ENCODE assay signal across 8 cellular contexts in genomic region chr1:83999316-83999819, GRCh38. TPM values are rescaled to one million over a fixed set of nuclear protein-coding genes. Genes with fewer than 3 reads are reported as not detected.
DNase-seq lines count a peak whose midpoint lies in the region; ATAC-seq and TF ChIP-seq lines count a peak whose summit lies in the region.

No MANE protein-coding gene starts in this region.

- H4K20me1 ChIP-seq in GM23338 (replicated peaks; ENCODE audit: insufficient read depth) = 0 out of 2 replicates have a peak, but pooled peaks cover 7% of the 10 kb centered on the region

- peak; percentile 89 for ATAC-seq in activated CD8-positive, alpha-beta memory T cell treated with anti-CD3 and anti-CD28 coated beads, Interleukin-2, amount 10 ng/mL, durations not matched to agents 7 days and 5 days
- peak; percentile 94 for ATAC-seq in GM23338

- no TSS peak for BruUV-seq in MCF 10A (replicated peaks; lab: Mats Ljungman, UMichigan)

- H3K27me3 ChIP-seq in GM23338 (ENCODE audit: insufficient read depth) (peaks cover 58% of the 10 kb centered on the region), Peyer's patch (no peaks in the 10 kb centered on the region), iPS-15b (ENCODE audit: control insufficient read depth, insufficient read depth, low read length) (peaks cover 58% of the 10 kb centered on the region)

- H3K9me2 ChIP-seq in GM23338 (ENCODE audit: insufficient read depth) = no peaks in the 10 kb centered on the region

- peak overlapping the region; percentile 83 for H3K4me2 ChIP-seq in GM23338

- H3K4me1 ChIP-seq in GM23338 (ENCODE audit: insufficient read depth) (peaks cover 10% of the 10 kb centered on the region; the same call in 1 of the 2 replicates), Peyer's patch (peaks cover 0 to 13% (median 2%) of the 10 kb centered on the region in 4 donors), iPS-15b (ENCODE audit: control insufficient read depth, insufficient read depth, low read length) (peaks cover 6% of the 10 kb centered on the region)

- intact Hi-C loops in MCF 10A (cut with micrococcal nuclease) = loop anchor here (2.0 to 10.0 kb wide), 2 partner anchors 123 to 435 kb away; no protein-coding TSS in a partner anchor

- no peak overlapping the region for H3K27ac ChIP-seq in GM23338 (ENCODE audit: low read depth)
- H3K27ac ChIP-seq in Peyer's patch = peak overlapping the region; percentile 47 to 73 (median 62)

- CTCF ChIA-PET in activated CD8-positive, alpha-beta memory T cell treated with anti-CD3 and anti-CD28 coated beads, Interleukin-2, amount 10 ng/mL, durations not matched to agents 7 days and 5 days (lab: Charles Lee) = interaction anchor here (0.7 to 1.4 kb wide), 2 partner anchors 10 to 144 kb away, joined by 3 to 4 read pairs; partner anchors contain the start of gene PRKACB
- CTCF ChIA-PET in MCF 10A (lab: Yijun Ruan, JAX) = interaction anchor here (0.6 to 1.7 kb wide), 3 partner anchors 64 to 117 kb away, joined by 3 to 6 read pairs (median 3); no protein-coding TSS in a partner anchor

- H3K9me3 ChIP-seq in Peyer's patch (no peaks in the 10 kb centered on the region), iPS-15b (ENCODE audit: control insufficient read depth, insufficient read depth, low read length) (no peaks in the 10 kb centered on the region)

- peak overlapping the region; percentile 95 for H2AFZ ChIP-seq in GM23338

- H3K4me1 Mint-ChIP-seq in activated CD8-positive, alpha-beta memory T cell treated with anti-CD3 and anti-CD28 coated beads, Interleukin-2, amount 10 ng/mL, durations not matched to agents 7 days and 5 days = peaks cover 18% of the 10 kb centered on the region
- H3K4me1 Mint-ChIP-seq in GM23338 = peaks cover 10% of the 10 kb centered on the region; the same call in 2 of the 3 replicates
- H3K4me1 Mint-ChIP-seq in MCF 10A (ENCODE audit: insufficient read depth, unreplicated experiment) = no peaks in the 10 kb centered on the region

- no peak for TF ChIP-seq POLR2A in Peyer's patch (IDR thresholded peaks at IDR 0.05)

- peaks cover 65% of the 10 kb centered on the region for H3K27me3 Mint-ChIP-seq in activated CD8-positive, alpha-beta memory T cell treated with anti-CD3 and anti-CD28 coated beads, Interleukin-2, amount 10 ng/mL, durations not matched to agents 7 days and 5 days
- peaks cover 31% of the 10 kb centered on the region for H3K27me3 Mint-ChIP-seq in GM23338 (ENCODE audit: insufficient read depth, low read depth, poor library complexity)
- H3K27me3 Mint-ChIP-seq in MCF 10A (ENCODE audit: insufficient read depth, unreplicated experiment) = no peaks in the 10 kb centered on the region

- no peaks in the 10 kb centered on the region; the same call in 1 of the 2 replicates for H3K79me2 ChIP-seq in GM23338 (replicated peaks; ENCODE audit: insufficient read depth)

- H3K4me3 ChIP-seq in GM23338 = peak overlapping the region; percentile 86
- H3K4me3 ChIP-seq in Jurkat, Clone E6-1 (ENCODE audit: low read length) = peak overlapping the region; percentile 40
- peak overlapping the region; percentile 61 to 78 (median 66) for H3K4me3 ChIP-seq in Peyer's patch
- peak overlapping the region; percentile 78 for H3K4me3 ChIP-seq in iPS-15b (ENCODE audit: low read depth, low read length)
- H3K4me3 ChIP-seq in retinal pigment epithelial cell (ENCODE audit: low read length) = peak overlapping the region; percentile 76

- H3K4me3 Mint-ChIP-seq in activated CD8-positive, alpha-beta memory T cell treated with anti-CD3 and anti-CD28 coated beads, Interleukin-2, amount 10 ng/mL, durations not matched to agents 7 days and 5 days = peak overlapping the region; percentile 75
- H3K4me3 Mint-ChIP-seq in GM23338 (peak overlapping the region; percentile 88), MCF 10A (ENCODE audit: unreplicated experiment) (peak overlapping the region; percentile 79)

- no peaks in the 10 kb centered on the region for H3F3A ChIP-seq in GM23338 (replicated peaks; ENCODE audit: low read depth)

- TF ChIP-seq CTCF in GM23338 (conservative IDR thresholded peaks at IDR 0.05; ENCODE audit: low read depth in 2 of 2) (no peak), Peyer's patch (IDR thresholded peaks at IDR 0.05) (no peak), MCF 10A (IDR thresholded peaks at IDR 0.05; ENCODE audit: unreplicated experiment) (no peak), retinal pigment epithelial cell (conservative IDR thresholded peaks at IDR 0.05; ENCODE audit: low read depth, low read length) (no peak)

- H3K36me3 ChIP-seq in GM23338 (ENCODE audit: insufficient read depth) (no peaks in the 10 kb centered on the region), Peyer's patch (no peaks in the 10 kb centered on the region), iPS-15b (ENCODE audit: control insufficient read depth, insufficient read depth, low read length) (no peaks in the 10 kb centered on the region)

- no peaks in the 10 kb centered on the region for H3K36me3 Mint-ChIP-seq in activated CD8-positive, alpha-beta memory T cell treated with anti-CD3 and anti-CD28 coated beads, Interleukin-2, amount 10 ng/mL, durations not matched to agents 7 days and 5 days
- H3K36me3 Mint-ChIP-seq in GM23338 (ENCODE audit: low read depth) = no peaks in the 10 kb centered on the region
- no peaks in the 10 kb centered on the region for H3K36me3 Mint-ChIP-seq in MCF 10A (ENCODE audit: insufficient read depth, unreplicated experiment)

- no peaks in the 10 kb centered on the region for H3K9me3 Mint-ChIP-seq in activated CD8-positive, alpha-beta memory T cell treated with anti-CD3 and anti-CD28 coated beads, Interleukin-2, amount 10 ng/mL, durations not matched to agents 7 days and 5 days (ENCODE audit: low read depth)
- H3K9me3 Mint-ChIP-seq in GM23338 (peaks cover 3% of the 10 kb centered on the region; the same call in 1 of the 3 replicates), MCF 10A (ENCODE audit: unreplicated experiment) (no peaks in the 10 kb centered on the region)

- POLR2A ChIA-PET in MCF 10A (lab: Yijun Ruan, JAX) = interaction anchor here (1.5 to 1.6 kb wide), 2 partner anchors 78 to 128 kb away, joined by 4 to 9 read pairs; no protein-coding TSS in a partner anchor

- peak overlapping the region; percentile 63 for H3K27ac Mint-ChIP-seq in activated CD8-positive, alpha-beta memory T cell treated with anti-CD3 and anti-CD28 coated beads, Interleukin-2, amount 10 ng/mL, durations not matched to agents 7 days and 5 days
- peak overlapping the region; percentile 62; the same call in 1 of the 2 replicates for H3K27ac Mint-ChIP-seq in GM23338
- peak overlapping the region; percentile 85 for H3K27ac Mint-ChIP-seq in MCF 10A (ENCODE audit: low read depth, unreplicated experiment)

- DNase-seq in activated CD8-positive, alpha-beta memory T cell treated with anti-CD3 and anti-CD28 coated beads, Interleukin-2, amount 10 ng/mL, durations not matched to agents 7 days and 5 days = peak; percentile 72
- DNase-seq in activated CD8-positive, alpha-beta memory T cell treated with anti-CD3 and anti-CD28 coated beads for 24 hours = no peak
- DNase-seq in GM23338 (ENCODE audit: low spot score) = peak; percentile 88
- DNase-seq in Jurkat, Clone E6-1 (ENCODE audit: low read depth, low spot score) = no peak
- peak in 2 of 3 donors; percentile 38 to 82 for DNase-seq in Peyer's patch
- peak; percentile 76 for DNase-seq in MCF 10A (ENCODE audit: unreplicated experiment)
- peak; percentile 39 for DNase-seq in retinal pigment epithelial cell (ENCODE audit: low read depth)

- peak overlapping the region; percentile 97 for H3K9ac ChIP-seq in iPS-15b (ENCODE audit: low read depth, low read length)

TF ChIP-seq in GM23338, 12 proteins besides CTCF, POLR2A, EP300 and RAD21 (continues in another document):
- TF ChIP-seq JUNB (IDR thresholded peaks at IDR 0.05; ENCODE audit: unreplicated experiment) = no peak
- TF ChIP-seq REST (IDR thresholded peaks at IDR 0.05; ENCODE audit: unreplicated experiment) = no peak
- TF ChIP-seq ZNF331 (CRISPR knock-in tag; IDR thresholded peaks at IDR 0.05; ENCODE audit: low read depth) = no peak
- no peak for TF ChIP-seq STAT1 (IDR thresholded peaks at IDR 0.05; ENCODE audit: unreplicated experiment)
- TF ChIP-seq EZH2phosphoT487 (IDR thresholded peaks at IDR 0.05; ENCODE audit: unreplicated experiment) = no peak
- TF ChIP-seq POLR2AphosphoS5 (IDR thresholded peaks at IDR 0.05; ENCODE audit: low read depth) = no peak
- TF ChIP-seq NANOG (IDR thresholded peaks at IDR 0.05; ENCODE audit: borderline replicate concordance) = no peak

RNA-seq across cellular contexts. Expression of gene TTLL7, which starts 0.4 kb away (rescaled TPM):
- 1 to 10 TPM; 2.9 to 5.3 TPM for total RNA-seq in activated CD8-positive, alpha-beta memory T cell treated with anti-CD3 and anti-CD28 coated beads, Interleukin-2, amount 10 ng/mL, durations not matched to agents 7 days and 5 days
- 2.6 and 4.1 TPM in 2 replicates for total RNA-seq in GM23338 (2014; rRNA removed; shearing (Covaris generic))
- 5.1 and 6.7 TPM in 2 replicates for polyA plus RNA-seq in GM23338 (2016; fragmentation: Nextera tagmentation; extraction: Ambion mirVana)
- 6.8 TPM for polyA plus RNA-seq in Jurkat, Clone E6-1 (2012; ENCODE audit: insufficient read depth, insufficient read length)
- 10 to 100 TPM in 1 of 4 donors, 1 to 10 TPM in 3; 1.2 to 16.5 (median 4.1) TPM for total RNA-seq in Peyer's patch
- total RNA-seq in MCF 10A (2022) = 2.0 and 2.7 TPM in 2 replicates

Comparison
In these comparisons a context has a peak if more than half of its experiments do, and no peak if none do; other contexts are left out.
1. DNase-seq: peak in activated CD8-positive, alpha-beta memory T cell treated with anti-CD3 and anti-CD28 coated beads, Interleukin-2, amount 10 ng/mL, durations not matched to agents 7 days and 5 days (single experiment), GM23338 (single experiment), Peyer's patch (2 of 3), MCF 10A (single experiment) and retinal pigment epithelial cell (single experiment); none in activated CD8-positive, alpha-beta memory T cell treated with anti-CD3 and anti-CD28 coated beads for 24 hours (single experiment) and Jurkat, Clone E6-1 (single experiment).
2. Peak in every context shown above with its lines, with median percentiles within 50 percentile points of each other: H3K27ac Mint-ChIP-seq, H3K4me3 Mint-ChIP-seq and H3K4me3 ChIP-seq.